ENCODE assay signal across 11 cellular contexts in the genomic region with DNA sequence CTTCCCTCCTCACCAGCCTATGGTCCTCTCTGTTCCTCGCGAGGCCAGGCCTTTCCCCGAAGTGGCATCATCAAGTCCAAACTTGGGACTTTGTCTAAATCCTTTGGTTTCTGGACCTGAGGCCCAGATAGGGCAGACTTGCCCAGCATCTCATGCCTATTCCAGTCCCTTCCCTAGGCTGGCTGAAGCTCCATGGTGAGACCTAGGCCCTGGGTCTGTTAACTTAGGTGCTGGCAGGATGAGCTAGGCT. TPM values are rescaled to one million over a fixed set of nuclear protein-coding genes. Genes with fewer than 3 reads are reported as not detected.
A peak's percentile ranks its signal among the peaks of the same experiment; 100 is the strongest.
DNase-seq lines count a peak whose midpoint lies in the region; ATAC-seq, FAIRE-seq and TF ChIP-seq lines count a peak whose summit lies in the region.
"Had no signal": no experiment of that assay in that cellular context is flagged by ENCODE, and none has a peak within 500 bp of the region (broad histone marks: within the 10 kb centered on the region; RNA-seq: fewer than 3 reads in every experiment).

No MANE protein-coding gene starts in this region.

- DNase-seq in AG04450 (ENCODE audit: low read depth, low spot score) (no peak), dorsolateral prefrontal cortex (no peak), neuronal stem cell (ENCODE audit: low spot score) (no peak), D721Med (ENCODE audit: insufficient read length, low spot score) (no peak), NCI-H345 (lab: John Stamatoyannopoulos, UW) (no peak), midbrain (lab: John Stamatoyannopoulos, UW) (no peak)
- DNase-seq: activated CD4-positive, alpha-beta T cell treated with anti-CD3 and anti-CD28 coated beads, Interleukin-2, amount 50 U/mL, for 4 hours; DMS153 had no signal

- no peaks in the 10 kb centered on the region for H3K9me2 ChIP-seq in Loucy (replicated peaks; ENCODE audit: low read depth, low read length)

- no peak overlapping the region for H4K8ac ChIP-seq in neuronal stem cell (ENCODE audit: low read depth, low read length)

- H3K79me1 ChIP-seq in neuronal stem cell (ENCODE audit: low read depth, low read length), result no peaks in the 10 kb centered on the region

- no peak for ATAC-seq in HG02588 (IDR thresholded peaks at IDR 0.05; ENCODE audit: unreplicated experiment)

- H3K4me1 ChIP-seq in Loucy (ENCODE audit: insufficient read depth, low read length, poor library complexity, severe bottlenecking) (peaks cover 25% of the 10 kb centered on the region), neuronal stem cell (ENCODE audit: control insufficient read depth in 2 of 2, insufficient read depth in 1 of 2, low read depth in 1 of 2, low read length in 2 of 2) (peaks cover 14 to 16% of the 10 kb centered on the region in 2 donors)

- no peak overlapping the region for H3K4ac ChIP-seq in neuronal stem cell (ENCODE audit: low read length)

- intact Hi-C loops in dorsolateral prefrontal cortex (cut with DNase I), result loop anchor here (5.0 kb wide), 1 partner anchor 34 kb away; a partner anchor contains a TSS

- no peak for TF ChIP-seq CTCF in AG04450 (IDR thresholded peaks at IDR 0.05; ENCODE audit: low read depth, low read length)
- no peak for TF ChIP-seq CTCF in Loucy (conservative IDR thresholded peaks at IDR 0.05; ENCODE audit: low read length)
- no peak for TF ChIP-seq CTCF in dorsolateral prefrontal cortex (IDR thresholded peaks at IDR 0.05 in 54 of 56, conservative IDR thresholded peaks at IDR 0.05 in 2 of 56; ENCODE audit: low read depth in 1 of 56, partially characterized antibody in 56 of 56)
- TF ChIP-seq CTCF in D721Med (IDR thresholded peaks at IDR 0.05; ENCODE audit: insufficient read depth, missing control alignments), result no peak

- H2BK15ac ChIP-seq in neuronal stem cell (ENCODE audit: low read length), result no peak overlapping the region

- H3K14ac ChIP-seq in neuronal stem cell (ENCODE audit: low read length), result no peak overlapping the region

- H3K27ac ChIP-seq in AG04450 (ENCODE audit: low read depth, low read length) (peak overlapping the region; percentile 21), dorsolateral prefrontal cortex (peak overlapping the region in 41 of 59 donors; percentile 0 to 99 (median 96)), neuronal stem cell (replicated peaks; ENCODE audit: low read length) (no peak overlapping the region)

- no CpG with 5 or more reads among the region's 3 CpGs for WGBS in neuronal stem cell (ENCODE audit: extremely low coverage in 2 of 2, insufficient read length in 2 of 2, insufficient replicate concordance in 1 of 2), 2 donors

- H3K27me3 ChIP-seq in AG04450 (ENCODE audit: control insufficient read depth, insufficient read depth, low read length), result no peaks in the 10 kb centered on the region
- H3K27me3 ChIP-seq in Loucy (ENCODE audit: insufficient read depth, low read length, poor library complexity, severe bottlenecking), result no peaks in the 10 kb centered on the region
- peaks cover 0 to 14% (median 0%) of the 10 kb centered on the region in 45 donors for H3K27me3 ChIP-seq in dorsolateral prefrontal cortex
- H3K27me3 ChIP-seq in neuronal stem cell (ENCODE audit: control insufficient read depth in 3 of 3, insufficient read depth in 3 of 3, low read depth in 1 of 3, low read length in 3 of 3), result peaks cover 0 to 17% (median 0%) of the 10 kb centered on the region in 3 experiments

- H4K91ac ChIP-seq in neuronal stem cell (ENCODE audit: low read depth, low read length, poor library complexity), result no peak overlapping the region

- no peaks in the 10 kb centered on the region for H4K20me1 ChIP-seq in Loucy (ENCODE audit: insufficient read depth, low read length, poor library complexity, severe bottlenecking)

- POLR2A ChIA-PET in AG04450 (lab: Yijun Ruan, JAX), result interaction anchor here (1.9 to 3.3 kb wide), 2 partner anchors 12 to 36 kb away, joined by 8 to 24 read pairs; a partner anchor contains a TSS

- H3K36me3 ChIP-seq in Loucy (ENCODE audit: insufficient read depth, low read length), result peaks cover 22% of the 10 kb centered on the region; the same call in 1 of the 2 replicates
- peaks cover 17 to 41% of the 10 kb centered on the region in 2 donors for H3K36me3 ChIP-seq in neuronal stem cell (replicated peaks in 1 of 2; ENCODE audit: control insufficient read depth in 2 of 2, insufficient read depth in 2 of 2, low read length in 2 of 2)

- H2BK5ac ChIP-seq in neuronal stem cell (ENCODE audit: low read length), result no peak overlapping the region

- H3K18ac ChIP-seq in neuronal stem cell (ENCODE audit: low read length), result no peak overlapping the region

- no peak overlapping the region for H2BK12ac ChIP-seq in neuronal stem cell (ENCODE audit: low read length)

- H2BK120ac ChIP-seq in neuronal stem cell (ENCODE audit: low read depth, low read length), result no peak overlapping the region

- H2AFZ ChIP-seq in Loucy (ENCODE audit: low read length), result no peak overlapping the region
- H2AFZ ChIP-seq in neuronal stem cell (ENCODE audit: low read length), result no peak overlapping the region

- FAIRE-seq in D721Med (lab: Jason Lieb, UNC), result no peak
- FAIRE-seq: endometrium had no signal

- H3K9me3 ChIP-seq in AG04450 (ENCODE audit: control insufficient read depth, insufficient read depth, low read length) (peaks cover 6% of the 10 kb centered on the region; the same call in 1 of the 2 replicates), Loucy (ENCODE audit: insufficient read depth, low read depth, low read length) (no peaks in the 10 kb centered on the region), neuronal stem cell (replicated peaks in 1 of 2; ENCODE audit: control insufficient read depth in 2 of 2, insufficient read depth in 1 of 2, low read depth in 1 of 2, low read length in 2 of 2) (no peaks in the 10 kb centered on the region)

- peaks cover 15% of the 10 kb centered on the region; the same call in 1 of the 2 replicates for H3K79me2 ChIP-seq in Loucy (ENCODE audit: insufficient read depth, low read length)

- H3K4me3 ChIP-seq in AG04450 (ENCODE audit: low read depth, low read length), result no peak overlapping the region
- no peak overlapping the region for H3K4me3 ChIP-seq in Loucy (ENCODE audit: low read length, poor library complexity, severe bottlenecking)
- no peak overlapping the region for H3K4me3 ChIP-seq in dorsolateral prefrontal cortex
- H3K4me3 ChIP-seq in neuronal stem cell (ENCODE audit: low read length in 2 of 2), result no peak overlapping the region

- H3K23ac ChIP-seq in neuronal stem cell (ENCODE audit: low read depth, low read length, poor library complexity), result peak overlapping the region; percentile 58

- peaks cover 8% of the 10 kb centered on the region for H3F3A ChIP-seq in Loucy (ENCODE audit: low read depth)

- H3K9ac ChIP-seq in Loucy (ENCODE audit: low read depth, low read length, poor library complexity, severe bottlenecking) (peak overlapping the region; percentile 93), neuronal stem cell (ENCODE audit: low read depth, low read length, poor library complexity) (no peak overlapping the region)

- no peak overlapping the region for H3K4me2 ChIP-seq in Loucy (ENCODE audit: low read depth, low read length, poor library complexity, severe bottlenecking)
- no peak overlapping the region for H3K4me2 ChIP-seq in neuronal stem cell (ENCODE audit: insufficient read depth, low read length, poor library complexity, severe bottlenecking)

- no peak overlapping the region for H2AK5ac ChIP-seq in neuronal stem cell (ENCODE audit: low read depth, low read length)

- CTCF ChIA-PET in AG04450 (lab: Charles Lee), result interaction anchor here (1.0 kb wide), 1 partner anchor 233 kb away, joined by 3 read pairs; no protein-coding TSS in a partner anchor

RNA-seq across cellular contexts. Expression of a gene that starts 11.5 kb away (rescaled TPM):
- polyA plus RNA-seq in AG04450 (2011; rRNA removed), result 23.4 and 26.7 TPM in 2 replicates
- polyA minus RNA-seq in AG04450 (2011; rRNA and poly(A)+ RNA removed), result 28.0 and 41.4 TPM in 2 replicates
- 10 to 100 TPM; 28.1 to 93.7 (median 48.2) TPM for total RNA-seq in dorsolateral prefrontal cortex
- polyA plus RNA-seq in neuronal stem cell (2013, experiment 1 of 2), result 26.0 TPM
- polyA plus RNA-seq in neuronal stem cell (2013, experiment 2 of 2), result 24.2 TPM

RNA-seq across cellular contexts. Expression of a gene that starts 13.4 kb away (rescaled TPM):
- 11.4 and 19.8 TPM in 2 replicates for polyA plus RNA-seq in AG04450 (2011; rRNA removed)
- polyA minus RNA-seq in AG04450 (2011; rRNA and poly(A)+ RNA removed), result 18.2 and 22.6 TPM in 2 replicates
- 10 to 100 TPM in 119 of 120 experiments, 1 to 10 TPM in 1; 8.6 to 68.2 (median 26.7) TPM for total RNA-seq in dorsolateral prefrontal cortex
- polyA plus RNA-seq in neuronal stem cell (2013, experiment 1 of 2), result 13.1 TPM
- 15.5 TPM for polyA plus RNA-seq in neuronal stem cell (2013, experiment 2 of 2)

RNA-seq across cellular contexts. Expression of a gene that starts 35.7 kb away (rescaled TPM):
- polyA plus RNA-seq in AG04450 (2011; rRNA removed), result 9.7 and 14.0 TPM in 2 replicates
- 19.5 and 24.1 TPM in 2 replicates for polyA minus RNA-seq in AG04450 (2011; rRNA and poly(A)+ RNA removed)
- 10 to 100 TPM; 25.1 to 44.9 (median 31.2) TPM for total RNA-seq in dorsolateral prefrontal cortex
- polyA plus RNA-seq in neuronal stem cell (2013, experiment 1 of 2), result 11.7 TPM
- 11.4 TPM for polyA plus RNA-seq in neuronal stem cell (2013, experiment 2 of 2)

RNA-seq across cellular contexts. Expression of a gene that starts 37.2 kb away (rescaled TPM):
- polyA plus RNA-seq in AG04450 (2011; rRNA removed), result 12.6 and 17.1 TPM in 2 replicates
- polyA minus RNA-seq in AG04450 (2011; rRNA and poly(A)+ RNA removed), result 21.6 and 26.2 TPM in 2 replicates
- 100 to 1,000 TPM in 4 of 120 experiments, 10 to 100 TPM in 116; 30.9 to 133 (median 57.4) TPM for total RNA-seq in dorsolateral prefrontal cortex
- polyA plus RNA-seq in neuronal stem cell (2013, experiment 1 of 2), result 34.0 TPM
- polyA plus RNA-seq in neuronal stem cell (2013, experiment 2 of 2), result 32.6 TPM

RNA-seq across cellular contexts. Expression of a gene that starts 55.7 kb away (rescaled TPM):
- polyA plus RNA-seq in AG04450 (2011; rRNA removed), result 0.17 TPM in 1 of 2 replicates, not detected in the other
- polyA minus RNA-seq in AG04450 (2011; rRNA and poly(A)+ RNA removed), result not detected in 2 replicates
- total RNA-seq in dorsolateral prefrontal cortex, result 10 to 100 TPM in 3 of 120 experiments, 1 to 10 TPM in 114, under 1 TPM in 3; 0.74 to 10.5 (median 4.1) TPM
- 0.06 TPM for polyA plus RNA-seq in neuronal stem cell (2013, experiment 1 of 2)
- polyA plus RNA-seq in neuronal stem cell (2013, experiment 2 of 2), result 0.08 TPM
